Comparison of ENCODE assay signal across 8 cellular contexts in the genomic region with DNA sequence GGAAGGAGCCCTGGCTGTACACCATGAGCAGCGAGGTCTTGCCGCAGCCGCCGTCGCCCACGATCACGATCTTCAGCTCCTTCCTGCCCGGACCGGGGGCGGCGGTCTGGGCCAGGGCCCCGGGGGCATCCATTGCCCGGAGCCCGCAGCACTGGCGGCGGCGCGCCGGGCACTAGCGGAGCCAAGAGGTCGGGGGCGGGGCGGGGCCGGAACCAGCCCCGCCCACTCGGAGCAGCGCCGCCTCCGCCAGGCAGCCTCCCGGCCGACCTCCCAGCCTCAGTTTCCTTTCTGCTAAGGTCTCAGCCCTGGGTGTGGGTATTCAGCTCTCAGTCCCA. TPM values are rescaled to one million over a fixed set of nuclear protein-coding genes. Genes with fewer than 3 reads are reported as not detected.
DNase-seq lines count a peak whose midpoint lies in the region; ATAC-seq and TF ChIP-seq lines count a peak whose summit lies in the region.

A gene with protein sequence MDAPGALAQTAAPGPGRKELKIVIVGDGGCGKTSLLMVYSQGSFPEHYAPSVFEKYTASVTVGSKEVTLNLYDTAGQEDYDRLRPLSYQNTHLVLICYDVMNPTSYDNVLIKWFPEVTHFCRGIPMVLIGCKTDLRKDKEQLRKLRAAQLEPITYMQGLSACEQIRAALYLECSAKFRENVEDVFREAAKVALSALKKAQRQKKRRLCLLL (minus strand): TSS at position 188 of the 335 bp plus-strand sequence. CDS start 55 bp downstream, at position 133.

- peak within 1 kb of the TSS; percentile 97 for H3K27ac ChIP-seq in CD4-positive, alpha-beta memory T cell (ENCODE audit: low read depth, low read length)
- H3K27ac ChIP-seq in HUES48 (ENCODE audit: low read depth, low read length) (peak within 1 kb of the TSS; percentile 65), fibroblast of lung (ENCODE audit: insufficient read depth, low read length) (peak within 1 kb of the TSS; percentile 90)

- DNase-seq in CD4-positive, alpha-beta memory T cell, result no peak
- no peak for DNase-seq in activated CD4-positive, alpha-beta T cell treated with anti-CD3 and anti-CD28 coated beads, Interleukin-2, amount 10 ng/mL, durations not matched to agents 7 days and 5 days
- no peak for DNase-seq in fibroblast of lung (ENCODE audit: low read depth in 2 of 2)
- DNase-seq in neural crest cell (ENCODE audit: low read depth, low spot score), result no peak
- DNase-seq in NCI-H510A treated with DMSO at 0.1 percent for 48 hours (lab: John Stamatoyannopoulos, UW), result no peak
- DNase-seq in retina, result no peak

- H3K9ac ChIP-seq in HUES48 (ENCODE audit: low read depth, low read length) (peak within 1 kb of the TSS; percentile 59; the same call in 1 of the 2 replicates), fibroblast of lung (ENCODE audit: insufficient read depth, low read length) (peak within 1 kb of the TSS; percentile 46)

- POLR2A ChIA-PET in CD4-positive, alpha-beta memory T cell (lab: Charles Lee; ENCODE audit: partially characterized antibody), result interaction anchor here (0.9 to 44.6 kb wide), 20 partner anchors 3 to 280 kb away, joined by 3 to 2727 read pairs (median 9); a partner anchor contains a TSS
- POLR2A ChIA-PET in activated CD4-positive, alpha-beta T cell treated with anti-CD3 and anti-CD28 coated beads, Interleukin-2, amount 10 ng/mL, durations not matched to agents 7 days and 5 days (lab: Charles Lee), result interaction anchor here (0.6 to 3.6 kb wide), 4 partner anchors 12 to 20 kb away, joined by 3 to 21 read pairs (median 8); a partner anchor contains a TSS

- peak within 1 kb of the TSS; percentile 97 for H3K4me2 ChIP-seq in fibroblast of lung (ENCODE audit: extremely low read depth, insufficient read depth, low read length)

- no peaks in the 10 kb centered on the region for H3K27me3 ChIP-seq in CD4-positive, alpha-beta memory T cell (ENCODE audit: insufficient read depth, low read length)
- no peaks in the 10 kb centered on the region for H3K27me3 ChIP-seq in HUES48 (ENCODE audit: control insufficient read depth, insufficient read depth, low read length)
- no peaks in the 10 kb centered on the region for H3K27me3 ChIP-seq in fibroblast of lung (ENCODE audit: control insufficient read depth, insufficient read depth, low read length)

- no peaks in the 10 kb centered on the region for H3K27me3 Mint-ChIP-seq in CD4-positive, alpha-beta memory T cell
- no peaks in the 10 kb centered on the region for H3K27me3 Mint-ChIP-seq in activated CD4-positive, alpha-beta T cell treated with anti-CD3 and anti-CD28 coated beads, Interleukin-2, amount 10 ng/mL, durations not matched to agents 7 days and 5 days
- peaks cover 32% of the 10 kb centered on the region for H3K27me3 Mint-ChIP-seq in neural crest cell (ENCODE audit: low read depth)

- peak within 1 kb of the TSS; percentile 67 to 99 for H3K4me3 ChIP-seq in CD4-positive, alpha-beta memory T cell (ENCODE audit: low read length in 2 of 2)
- H3K4me3 ChIP-seq in HUES48 (ENCODE audit: low read depth, low read length) (peak within 1 kb of the TSS; percentile 68), fibroblast of lung (replicated peaks in 1 of 4; ENCODE audit: control extremely low read depth in 1 of 4, insufficient read depth in 1 of 4, low read depth in 3 of 4, low read length in 4 of 4) (peak within 1 kb of the TSS; percentile 48 to 64 (median 62))

- H3K36me3 ChIP-seq in CD4-positive, alpha-beta memory T cell (ENCODE audit: insufficient read depth, low read length), result peaks cover 19% of the 10 kb centered on the region
- H3K36me3 ChIP-seq in HUES48 (ENCODE audit: control insufficient read depth, insufficient read depth, low read length) (peaks cover 17% of the 10 kb centered on the region), fibroblast of lung (ENCODE audit: control insufficient read depth, insufficient read depth, low read length) (peaks cover 10% of the 10 kb centered on the region)

- H3K4me3 Mint-ChIP-seq in CD4-positive, alpha-beta memory T cell, result peak within 1 kb of the TSS; percentile 87 to 99 (median 95)
- H3K4me3 Mint-ChIP-seq in activated CD4-positive, alpha-beta T cell treated with anti-CD3 and anti-CD28 coated beads, Interleukin-2, amount 10 ng/mL, durations not matched to agents 7 days and 5 days, result peak within 1 kb of the TSS; percentile 85
- peak within 1 kb of the TSS; percentile 87 for H3K4me3 Mint-ChIP-seq in neural crest cell

- peak within 1 kb of the TSS; percentile 69 for H2AFZ ChIP-seq in fibroblast of lung (ENCODE audit: low read length)

- intact Hi-C loops in CD4-positive, alpha-beta memory T cell (cut with micrococcal nuclease), result loop anchor here (5.0 kb wide), 3 partner anchors 81 to 216 kb away; a partner anchor contains a TSS

- peaks cover 64% of the 10 kb centered on the region for H3K4me1 ChIP-seq in CD4-positive, alpha-beta memory T cell (ENCODE audit: insufficient read depth, low read length)
- H3K4me1 ChIP-seq in HUES48 (ENCODE audit: control insufficient read depth, insufficient read depth, low read length) (peaks cover 34% of the 10 kb centered on the region), fibroblast of lung (ENCODE audit: control insufficient read depth, extremely low read depth, insufficient read depth, low read length) (peaks cover 34% of the 10 kb centered on the region)

- H3K9me3 Mint-ChIP-seq in CD4-positive, alpha-beta memory T cell, result no peaks in the 10 kb centered on the region
- no peaks in the 10 kb centered on the region for H3K9me3 Mint-ChIP-seq in activated CD4-positive, alpha-beta T cell treated with anti-CD3 and anti-CD28 coated beads, Interleukin-2, amount 10 ng/mL, durations not matched to agents 7 days and 5 days
- no peaks in the 10 kb centered on the region for H3K9me3 Mint-ChIP-seq in neural crest cell

- TF ChIP-seq CTCF in fibroblast of lung (conservative IDR thresholded peaks at IDR 0.05 in 1 of 2, IDR thresholded peaks at IDR 0.05 in 1 of 2; ENCODE audit: low read depth in 1 of 2, low read length in 2 of 2) (no peak), neural crest cell (conservative IDR thresholded peaks at IDR 0.05) (no peak)

- H3K4me1 Mint-ChIP-seq in CD4-positive, alpha-beta memory T cell, result peaks cover 31 to 72% (median 53%) of the 10 kb centered on the region in 4 donors
- peaks cover 60% of the 10 kb centered on the region for H3K4me1 Mint-ChIP-seq in activated CD4-positive, alpha-beta T cell treated with anti-CD3 and anti-CD28 coated beads, Interleukin-2, amount 10 ng/mL, durations not matched to agents 7 days and 5 days
- H3K4me1 Mint-ChIP-seq in neural crest cell, result peaks cover 46% of the 10 kb centered on the region

- H3K27ac Mint-ChIP-seq in CD4-positive, alpha-beta memory T cell, result peak within 1 kb of the TSS; percentile 98 to 100 (median 99)
- peak within 1 kb of the TSS; percentile 95 for H3K27ac Mint-ChIP-seq in activated CD4-positive, alpha-beta T cell treated with anti-CD3 and anti-CD28 coated beads, Interleukin-2, amount 10 ng/mL, durations not matched to agents 7 days and 5 days
- H3K27ac Mint-ChIP-seq in neural crest cell (ENCODE audit: unreplicated experiment), result peak within 1 kb of the TSS; percentile 55

- ATAC-seq in GM19438 (IDR thresholded peaks at IDR 0.05; ENCODE audit: low read depth, unreplicated experiment), result peak; percentile 23

- CTCF ChIA-PET in CD4-positive, alpha-beta memory T cell (lab: Charles Lee; ENCODE audit: partially characterized antibody), result interaction anchor here (0.9 to 15.1 kb wide), 21 partner anchors 14 to 397 kb away, joined by 3 to 918 read pairs (median 9); a partner anchor contains a TSS
- CTCF ChIA-PET in activated CD4-positive, alpha-beta T cell treated with anti-CD3 and anti-CD28 coated beads, Interleukin-2, amount 10 ng/mL, durations not matched to agents 7 days and 5 days (lab: Charles Lee), result interaction anchor here (0.8 to 40.9 kb wide), 44 partner anchors 6 to 397 kb away, joined by 3 to 1058 read pairs (median 7); a partner anchor contains a TSS

- peaks cover 8 to 47% of the 10 kb centered on the region in 2 donors for H3K36me3 Mint-ChIP-seq in CD4-positive, alpha-beta memory T cell
- H3K36me3 Mint-ChIP-seq in activated CD4-positive, alpha-beta T cell treated with anti-CD3 and anti-CD28 coated beads, Interleukin-2, amount 10 ng/mL, durations not matched to agents 7 days and 5 days (ENCODE audit: low read depth), result peaks cover 56% of the 10 kb centered on the region
- peaks cover 10% of the 10 kb centered on the region for H3K36me3 Mint-ChIP-seq in neural crest cell (ENCODE audit: low read depth)

- no peaks in the 10 kb centered on the region for H4K20me1 ChIP-seq in fibroblast of lung (ENCODE audit: control insufficient read depth, extremely low read depth, insufficient read depth, low read length)

- H3K9me3 ChIP-seq in CD4-positive, alpha-beta memory T cell (ENCODE audit: control insufficient read depth in 1 of 2, low read length in 2 of 2), result no peaks in the 10 kb centered on the region
- H3K9me3 ChIP-seq in HUES48 (ENCODE audit: control insufficient read depth, insufficient read depth, low read length) (no peaks in the 10 kb centered on the region), fibroblast of lung (ENCODE audit: control insufficient read depth, insufficient read depth, low read depth, low read length) (no peaks in the 10 kb centered on the region)

- peaks cover 23% of the 10 kb centered on the region for H3K79me2 ChIP-seq in fibroblast of lung (ENCODE audit: control insufficient read depth, insufficient read depth, low read length)

RNA-seq across cellular contexts. Expression of the gene that starts here (rescaled TPM):
- 100 to 1,000 TPM; 137 to 138 TPM for total RNA-seq in CD4-positive, alpha-beta memory T cell
- 100 to 1,000 TPM in 1 of 2 donors, 10 to 100 TPM in 1; 72.6 to 106 TPM for polyA plus RNA-seq in CD4-positive, alpha-beta memory T cell
- 100 to 1,000 TPM; 132 to 148 TPM for total RNA-seq in activated CD4-positive, alpha-beta T cell treated with anti-CD3 and anti-CD28 coated beads, Interleukin-2, amount 10 ng/mL, durations not matched to agents 7 days and 5 days
- total RNA-seq in fibroblast of lung (5.6 and 6.8 TPM in 2 replicates), neural crest cell (23.8 and 25.5 TPM in 2 replicates)
- polyA plus RNA-seq in fibroblast of lung, result 2.3 and 4.8 TPM in 2 replicates
- polyA plus RNA-seq in fibroblast of lung (2012), result 4.2 and 8.9 TPM in 2 replicates
- polyA minus RNA-seq in fibroblast of lung (ENCODE audit: low replicate concordance), result 4.7 and 8.5 TPM in 2 replicates

Comparison
In these comparisons a context has a peak if more than half of its experiments do, and no peak if none do; other contexts are left out.
1. RNA of the gene that starts here (polyA plus RNA-seq): 72.6 to 106 TPM in CD4-positive, alpha-beta memory T cell; 2.3 to 8.9 TPM in fibroblast of lung; every median in the first group is over 4 times any median in the second.
2. Peak in every context shown above with its lines, with median percentiles within 50 percentile points of each other: H3K27ac ChIP-seq, H3K4me3 ChIP-seq, H3K27ac Mint-ChIP-seq and H3K4me3 Mint-ChIP-seq.